In the genomic region with DNA sequence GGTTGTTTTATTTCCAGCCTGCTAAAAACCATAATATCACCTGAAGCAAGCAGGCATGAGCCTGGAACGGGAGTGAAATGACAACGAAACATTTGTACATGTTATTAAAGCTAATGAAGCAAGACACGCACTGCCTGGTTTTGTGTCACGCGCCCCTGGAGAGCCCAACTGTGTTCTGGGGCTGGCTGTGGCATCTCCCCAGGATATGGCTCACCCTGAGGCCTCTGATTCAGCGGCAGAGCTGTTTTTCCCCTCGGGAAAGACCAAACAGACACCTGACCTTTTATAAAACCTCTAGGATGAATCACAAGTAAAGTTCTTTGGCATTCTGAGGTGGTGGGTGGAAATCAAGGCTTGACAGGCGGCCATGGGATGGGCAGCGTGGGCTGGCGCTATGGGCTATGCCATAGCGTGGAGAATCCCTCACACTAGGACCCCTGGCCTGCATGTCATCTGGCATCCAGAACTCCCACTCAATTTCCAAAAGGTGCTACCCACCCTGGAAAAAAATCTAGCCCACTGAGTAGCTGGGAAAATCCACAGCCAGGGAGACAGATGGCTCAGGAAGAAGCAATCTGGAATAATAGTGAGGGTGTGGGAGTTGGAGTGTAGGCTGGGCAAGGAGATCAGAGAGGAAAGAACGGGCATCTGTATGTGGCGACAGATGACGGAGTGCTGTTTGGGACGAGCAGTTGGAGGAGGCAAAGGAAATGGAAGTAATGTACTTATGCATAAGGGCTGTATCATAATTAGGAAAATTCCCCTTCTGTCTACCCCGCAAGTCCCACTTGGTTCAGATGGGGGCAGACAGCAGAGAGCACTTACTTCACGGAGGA, we compare ENCODE assay signal across 11 cellular contexts.
DNase-seq lines count a peak whose midpoint lies in the region; ATAC-seq and TF ChIP-seq lines count a peak whose summit lies in the region.
"Had no signal": no experiment of that assay in that cellular context is flagged by ENCODE, and none has a peak within 500 bp of the region (broad histone marks: within the 10 kb centered on the region; RNA-seq: fewer than 3 reads in every experiment).

No MANE protein-coding gene starts in this region.

- ATAC-seq in naive thymus-derived CD4-positive, alpha-beta T cell: no peak
- no peak for ATAC-seq in HG03521 (IDR thresholded peaks at IDR 0.05; ENCODE audit: unreplicated experiment)

- no peaks in the 10 kb centered on the region for H3K27me3 ChIP-seq in naive thymus-derived CD4-positive, alpha-beta T cell (ENCODE audit: control insufficient read depth in 2 of 2, insufficient read depth in 2 of 2, low read length in 2 of 2)

- H3K36me3 Mint-ChIP-seq in naive thymus-derived CD4-positive, alpha-beta T cell: no peaks in the 10 kb centered on the region
- H3K36me3 Mint-ChIP-seq in activated T-helper 2 cell treated with anti-CD3 and anti-CD28 coated beads, Interferon-gamma antibody, Interleukin-2, Interleukin-4, amounts not matched to agents 10 μg/mL and 5 μg/mL and 100 μg/mL, durations not matched to agents 14 hours and 24 hours and 36 hours (ENCODE audit: low read depth): no peaks in the 10 kb centered on the region

- H3K4me1 Mint-ChIP-seq in naive thymus-derived CD4-positive, alpha-beta T cell: no peaks in the 10 kb centered on the region
- H3K4me1 Mint-ChIP-seq in activated T-helper 2 cell treated with anti-CD3 and anti-CD28 coated beads, Interferon-gamma antibody, Interleukin-2, Interleukin-4, amounts not matched to agents 10 μg/mL and 5 μg/mL and 100 μg/mL, durations not matched to agents 14 hours and 24 hours and 36 hours (ENCODE audit: low read depth): no peaks in the 10 kb centered on the region

- no peak for TF ChIP-seq CTCF in choroid plexus epithelial cell (conservative IDR thresholded peaks at IDR 0.05; ENCODE audit: low read depth, low read length)

- CTCF ChIA-PET in naive thymus-derived CD4-positive, alpha-beta T cell (lab: Charles Lee): interaction anchor here (0.7 kb wide), 1 partner anchor 534 kb away, joined by 3 read pairs; no protein-coding TSS in a partner anchor

- H3K4me1 ChIP-seq in naive thymus-derived CD4-positive, alpha-beta T cell (ENCODE audit: control insufficient read depth in 2 of 2, insufficient read depth in 2 of 2, low read length in 2 of 2): no peaks in the 10 kb centered on the region

- no peaks in the 10 kb centered on the region for H3K27me3 Mint-ChIP-seq in naive thymus-derived CD4-positive, alpha-beta T cell
- no peaks in the 10 kb centered on the region for H3K27me3 Mint-ChIP-seq in activated T-helper 2 cell treated with anti-CD3 and anti-CD28 coated beads, Interferon-gamma antibody, Interleukin-2, Interleukin-4, amounts not matched to agents 10 μg/mL and 5 μg/mL and 100 μg/mL, durations not matched to agents 14 hours and 24 hours and 36 hours (ENCODE audit: low read depth)

- H3K36me3 ChIP-seq in naive thymus-derived CD4-positive, alpha-beta T cell (ENCODE audit: control insufficient read depth in 2 of 3, insufficient read depth in 3 of 3, low read length in 3 of 3): no peaks in the 10 kb centered on the region

- DNase-seq in DMS 273 treated with DMSO at 0.1 percent for 48 hours (lab: John Stamatoyannopoulos, UW) (peak; percentile 97), NCI-H226 (peak; percentile 97), choroid plexus epithelial cell (ENCODE audit: low read depth) (peak; percentile 74), occipital lobe (lab: John Stamatoyannopoulos, UW) (peak; percentile 53), NOMO-1 (lab: John Stamatoyannopoulos, UW; ENCODE audit: unreplicated experiment in 2 of 2) (no peak)
- DNase-seq in naive thymus-derived CD4-positive, alpha-beta T cell: no peak
- no peak for DNase-seq in activated T-helper 2 cell treated with anti-CD3 and anti-CD28 coated beads, Interferon-gamma antibody, Interleukin-2, Interleukin-4, amounts not matched to agents 10 μg/mL and 5 μg/mL and 100 μg/mL, durations not matched to agents 14 hours and 24 hours and 36 hours (ENCODE audit: low spot score)
- DNase-seq: activated CD4-positive, alpha-beta T cell treated with anti-CD3 and anti-CD28 coated beads for 4 hours; NCI-H510A had no signal

- H3K9me3 ChIP-seq in naive thymus-derived CD4-positive, alpha-beta T cell (ENCODE audit: control insufficient read depth in 2 of 3, low read length in 3 of 3): no peaks in the 10 kb centered on the region

- no peak overlapping the region for H3K4me3 ChIP-seq in choroid plexus epithelial cell (ENCODE audit: low read depth, low read length)
- no peak overlapping the region for H3K4me3 ChIP-seq in naive thymus-derived CD4-positive, alpha-beta T cell (ENCODE audit: low read length)

- H3K27ac ChIP-seq in naive thymus-derived CD4-positive, alpha-beta T cell (ENCODE audit: low read depth, low read length): no peak overlapping the region
- H3K27ac ChIP-seq: HL-60 had no signal

- no peak overlapping the region for H3K4me3 Mint-ChIP-seq in naive thymus-derived CD4-positive, alpha-beta T cell
- H3K4me3 Mint-ChIP-seq in activated T-helper 2 cell treated with anti-CD3 and anti-CD28 coated beads, Interferon-gamma antibody, Interleukin-2, Interleukin-4, amounts not matched to agents 10 μg/mL and 5 μg/mL and 100 μg/mL, durations not matched to agents 14 hours and 24 hours and 36 hours (ENCODE audit: low read depth): no peak overlapping the region

- POLR2A ChIA-PET in naive thymus-derived CD4-positive, alpha-beta T cell (lab: Charles Lee): no interaction called here

- H3K9me3 Mint-ChIP-seq in naive thymus-derived CD4-positive, alpha-beta T cell: no peaks in the 10 kb centered on the region
- H3K9me3 Mint-ChIP-seq in activated T-helper 2 cell treated with anti-CD3 and anti-CD28 coated beads, Interferon-gamma antibody, Interleukin-2, Interleukin-4, amounts not matched to agents 10 μg/mL and 5 μg/mL and 100 μg/mL, durations not matched to agents 14 hours and 24 hours and 36 hours: no peaks in the 10 kb centered on the region

- no peak overlapping the region for H3K27ac Mint-ChIP-seq in naive thymus-derived CD4-positive, alpha-beta T cell
- H3K27ac Mint-ChIP-seq in activated T-helper 2 cell treated with anti-CD3 and anti-CD28 coated beads, Interferon-gamma antibody, Interleukin-2, Interleukin-4, amounts not matched to agents 10 μg/mL and 5 μg/mL and 100 μg/mL, durations not matched to agents 14 hours and 24 hours and 36 hours: no peak overlapping the region

- intact Hi-C loops in naive thymus-derived CD4-positive, alpha-beta T cell (cut with micrococcal nuclease): no loop called here
- intact Hi-C loops in activated T-helper 2 cell treated with anti-CD3 and anti-CD28 coated beads, Interferon-gamma antibody, Interleukin-2, Interleukin-4, amounts not matched to agents 10 μg/mL and 5 μg/mL and 100 μg/mL, durations not matched to agents 14 hours and 24 hours and 36 hours (cut with micrococcal nuclease): no loop called here

Comparison
In these comparisons a context has a peak if more than half of its experiments do, and no peak if none do; other contexts are left out.
1. DNase-seq: peak in DMS 273 treated with DMSO at 0.1 percent for 48 hours (single experiment), NCI-H226 (single experiment), choroid plexus epithelial cell (single experiment) and occipital lobe (single experiment); none in naive thymus-derived CD4-positive, alpha-beta T cell (0 of 9), NOMO-1 (0 of 2) and activated T-helper 2 cell treated with anti-CD3 and anti-CD28 coated beads, Interferon-gamma antibody, Interleukin-2, Interleukin-4, amounts not matched to agents 10 μg/mL and 5 μg/mL and 100 μg/mL, durations not matched to agents 14 hours and 24 hours and 36 hours (single experiment).